8 cellular contexts compared by ENCODE assay signal in the genomic region with DNA sequence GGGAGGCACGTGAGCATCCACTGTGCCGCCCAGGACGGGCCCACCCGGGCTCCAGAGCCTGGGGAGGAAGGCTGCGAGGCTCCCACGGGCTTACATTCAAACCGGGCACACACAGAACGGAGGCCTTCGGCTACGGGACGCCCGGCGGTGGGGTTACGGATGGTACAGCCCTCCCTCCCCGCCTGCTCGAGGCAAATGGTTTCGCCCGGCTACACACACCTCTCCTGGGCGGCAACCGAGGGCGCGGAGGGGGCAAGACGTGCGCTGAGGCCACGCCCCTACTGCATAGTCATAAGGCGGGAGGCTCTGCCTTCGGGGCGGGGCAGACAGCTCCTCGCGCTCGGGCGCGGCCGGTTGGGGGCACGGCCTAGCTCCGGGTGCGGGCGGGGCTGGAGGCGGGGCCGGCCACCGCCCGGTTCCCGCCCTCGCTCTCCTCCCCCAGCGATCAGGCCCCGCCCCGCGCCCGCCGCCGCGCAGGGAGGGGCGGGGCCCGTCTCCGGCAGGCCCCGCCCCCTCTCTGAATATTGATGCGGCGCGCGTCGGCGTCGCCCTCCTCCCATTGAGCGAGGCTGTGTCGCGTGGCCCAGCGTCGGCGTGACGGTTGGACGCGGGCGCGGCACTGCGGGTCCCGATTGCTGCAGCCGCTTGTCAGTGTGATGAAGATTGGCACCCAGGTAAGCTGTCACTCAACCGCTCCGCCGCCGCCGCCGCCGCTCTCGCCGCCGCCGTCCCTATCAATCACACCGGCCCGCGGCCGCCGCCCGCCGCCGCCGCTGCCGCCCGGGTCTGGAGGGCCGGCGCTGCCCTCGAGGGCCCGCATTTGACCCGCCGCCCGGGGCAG. TPM values are rescaled to one million over a fixed set of nuclear protein-coding genes. Genes with fewer than 3 reads are reported as not detected.
DNase-seq lines count a peak whose midpoint lies in the region; ATAC-seq and TF ChIP-seq lines count a peak whose summit lies in the region.

A gene with protein sequence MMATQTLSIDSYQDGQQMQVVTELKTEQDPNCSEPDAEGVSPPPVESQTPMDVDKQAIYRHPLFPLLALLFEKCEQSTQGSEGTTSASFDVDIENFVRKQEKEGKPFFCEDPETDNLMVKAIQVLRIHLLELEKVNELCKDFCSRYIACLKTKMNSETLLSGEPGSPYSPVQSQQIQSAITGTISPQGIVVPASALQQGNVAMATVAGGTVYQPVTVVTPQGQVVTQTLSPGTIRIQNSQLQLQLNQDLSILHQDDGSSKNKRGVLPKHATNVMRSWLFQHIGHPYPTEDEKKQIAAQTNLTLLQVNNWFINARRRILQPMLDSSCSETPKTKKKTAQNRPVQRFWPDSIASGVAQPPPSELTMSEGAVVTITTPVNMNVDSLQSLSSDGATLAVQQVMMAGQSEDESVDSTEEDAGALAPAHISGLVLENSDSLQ (plus strand): TSS at position 572 of the 841 bp plus-strand sequence. CDS start 29,820 bp downstream, outside the sequence.

- 0 to 1% (median 0%) methylated on average over 85 to 106 of the region's 106 CpGs for WGBS in adipose tissue, 3 donors
- WGBS in trophoblast cell (ENCODE audit: extremely low coverage, insufficient coverage, insufficient read length) = no CpG with 5 or more reads among the region's 106 CpGs
- WGBS in transverse colon (ENCODE audit: low coverage in 1 of 2), 2 donors = 0% methylated on average over 35 of the region's 106 CpGs; no CpG with 5 or more reads in 1 of the 2 donors

- H3K27ac ChIP-seq in adipose tissue (ENCODE audit: low read depth, low read length) (peak within 1 kb of the TSS; percentile 98), trophoblast cell (ENCODE audit: low read depth, low read length) (peak within 1 kb of the TSS; percentile 97), transverse colon (peak within 1 kb of the TSS; percentile 98 to 100 (median 100))

- peak within 1 kb of the TSS; percentile 94 for H2BK5ac ChIP-seq in trophoblast cell (ENCODE audit: low read depth, low read length, poor library complexity)

- H3K9me3 ChIP-seq in trophoblast cell (ENCODE audit: insufficient read depth, low read depth, low read length) = no peaks in the 10 kb centered on the region
- no peaks in the 10 kb centered on the region for H3K9me3 ChIP-seq in transverse colon

- H3K9ac ChIP-seq in trophoblast cell (ENCODE audit: low read length) = peak within 1 kb of the TSS; percentile 91

- no peak for TF ChIP-seq EP300 in transverse colon (IDR thresholded peaks at IDR 0.05; ENCODE audit: low read depth)

- CTCF ChIA-PET in T-cell (lab: Charles Lee) = interaction anchor here (0.7 kb wide), 2 partner anchors 1089 to 1849 kb away, joined by 3 to 4 read pairs; no protein-coding TSS in a partner anchor

- peak within 1 kb of the TSS; percentile 94 for H3K4ac ChIP-seq in trophoblast cell (ENCODE audit: low read depth, low read length)

- H3K14ac ChIP-seq in trophoblast cell (ENCODE audit: low read length) = peak within 1 kb of the TSS; percentile 95

- H3K4me2 ChIP-seq in trophoblast cell (ENCODE audit: low read length) = peak within 1 kb of the TSS; percentile 70

- H3K36me3 ChIP-seq in trophoblast cell (ENCODE audit: control insufficient read depth in 1 of 2, insufficient read depth in 2 of 2, low read length in 2 of 2) = peaks cover 0 to 3% of the 10 kb centered on the region in 2 experiments
- no peaks in the 10 kb centered on the region for H3K36me3 ChIP-seq in transverse colon

- H4K91ac ChIP-seq in trophoblast cell (ENCODE audit: low read depth, low read length) = peak within 1 kb of the TSS; percentile 93

- peaks cover 29 to 31% (median 30%) of the 10 kb centered on the region in 3 donors for H3K4me1 Mint-ChIP-seq in T-cell

- peak within 1 kb of the TSS; percentile 75 for H2AK5ac ChIP-seq in trophoblast cell (ENCODE audit: low read length)

- peak within 1 kb of the TSS; percentile 93 for H4K8ac ChIP-seq in trophoblast cell (ENCODE audit: low read depth, low read length)

- H3K36me3 Mint-ChIP-seq in T-cell = peaks cover 5% of the 10 kb centered on the region

- H3K27me3 ChIP-seq in trophoblast cell (ENCODE audit: insufficient read depth, low read length) = no peaks in the 10 kb centered on the region
- no peaks in the 10 kb centered on the region for H3K27me3 ChIP-seq in transverse colon

- H3K79me1 ChIP-seq in trophoblast cell (ENCODE audit: low read length) = peaks cover 15% of the 10 kb centered on the region

- ATAC-seq in HG02870 (IDR thresholded peaks at IDR 0.05; ENCODE audit: unreplicated experiment) (peak; percentile 84), T-cell (replicated peaks in 1 of 4) (peak; percentile 85 to 87 (median 86))

- in situ Hi-C loops in GM13976 (cut with MboI; ENCODE audit: low sequenced_read_pairs, unreplicated experiment) (no loop called here), transverse colon (cut with MboI; ENCODE audit: low pct_ligation_motif_present in 1 of 4, low pct_unique_long_range_greater_than_20kb in 1 of 4, low sequenced_read_pairs in 3 of 4) (loop anchor here in 1 of 4 donors (10.0 kb wide), 1 partner anchor 59 kb away; no protein-coding TSS in a partner anchor)

- peak; percentile 100 for DNase-seq in GM13976 (ENCODE audit: low spot score)
- DNase-seq in NCI-H146 (lab: John Stamatoyannopoulos, UW) = peak; percentile 98
- peak; percentile 97 to 100 (median 99) for DNase-seq in T-cell
- peak; percentile 100 for DNase-seq in cardiac septum (ENCODE audit: low spot score)
- DNase-seq in trophoblast cell = peak; percentile 98 to 99
- peak; percentile 99 for DNase-seq in transverse colon

- POLR2A ChIA-PET in T-cell (lab: Charles Lee) = interaction anchor here in 1 of 2 donors (0.6 to 0.7 kb wide), 3 partner anchors 80 to 1039 kb away, joined by 9 to 13 read pairs (median 10); no protein-coding TSS in a partner anchor

- H3K9me3 Mint-ChIP-seq in T-cell = no peaks in the 10 kb centered on the region

- no peak within 1 kb of the TSS for H3K23ac ChIP-seq in trophoblast cell (ENCODE audit: low read length)

- TF ChIP-seq POLR2A in transverse colon (IDR thresholded peaks at IDR 0.05) = peak; percentile 41

- intact Hi-C loops in cardiac septum (cut with DNase I) = loop anchor here (5.0 kb wide), 1 partner anchor 82 kb away; a partner anchor contains a TSS
- intact Hi-C loops in transverse colon (cut with DNase I; ENCODE audit: low total_unique reads) = no loop called here

- no peaks in the 10 kb centered on the region for H3K27me3 Mint-ChIP-seq in T-cell

- H3K79me2 ChIP-seq in trophoblast cell (ENCODE audit: control insufficient read depth, insufficient read depth, low read length, poor library complexity) = peaks cover 6% of the 10 kb centered on the region

- peak within 1 kb of the TSS; percentile 94 for H2BK120ac ChIP-seq in trophoblast cell (ENCODE audit: insufficient read depth, low read length, poor library complexity)

- no peak for TF ChIP-seq CTCF in GM13976 (IDR thresholded peaks at IDR 0.05; ENCODE audit: borderline replicate concordance, control extremely low read depth, extremely low read depth, insufficient read depth, missing control alignments)
- peak in 2 of 5 experiments; percentile 56 to 73 for TF ChIP-seq CTCF in transverse colon (IDR thresholded peaks at IDR 0.05)

- peak within 1 kb of the TSS; percentile 77 for H3K4me3 ChIP-seq in trophoblast cell (ENCODE audit: low read depth, low read length)
- peak within 1 kb of the TSS; percentile 55 to 96 (median 84) for H3K4me3 ChIP-seq in transverse colon

- peak within 1 kb of the TSS; percentile 78 for H2BK12ac ChIP-seq in trophoblast cell (ENCODE audit: low read length)

- peak within 1 kb of the TSS; percentile 87 to 88 (median 88) for H3K4me3 Mint-ChIP-seq in T-cell

- peaks cover 11 to 15% of the 10 kb centered on the region in 2 experiments for H3K4me1 ChIP-seq in trophoblast cell (ENCODE audit: control insufficient read depth in 1 of 2, insufficient read depth in 2 of 2, low read length in 2 of 2)
- H3K4me1 ChIP-seq in transverse colon = peaks cover 10 to 29% (median 17%) of the 10 kb centered on the region in 4 donors

- peak within 1 kb of the TSS; percentile 96 for H3K18ac ChIP-seq in trophoblast cell (ENCODE audit: low read length)

- peak within 1 kb of the TSS; percentile 66 for H4K12ac ChIP-seq in trophoblast cell (ENCODE audit: low read depth, low read length)

- H2AFZ ChIP-seq in trophoblast cell (ENCODE audit: insufficient read depth, low read length, poor library complexity) = peak within 1 kb of the TSS; percentile 67

- peak within 1 kb of the TSS; percentile 89 to 92 for H3K27ac Mint-ChIP-seq in T-cell

RNA-seq across cellular contexts. Expression of the gene that starts here (rescaled TPM):
- total RNA-seq in T-cell = 10 to 100 TPM; 14.4 to 21.7 (median 18.6) TPM
- polyA plus RNA-seq in adipose tissue = 1 to 10 TPM; 4.0 to 9.2 (median 7.6) TPM
- total RNA-seq in cardiac septum = 11.3 TPM
- polyA plus RNA-seq in trophoblast cell (2013) = 13.4 and 13.7 TPM in 2 replicates
- total RNA-seq in transverse colon = 100 to 1,000 TPM in 1 of 4 donors, 10 to 100 TPM in 2, 1 to 10 TPM in 1; 9.4 to 140 (median 25.1) TPM

Comparison
In these comparisons a context has a peak if more than half of its experiments do, and no peak if none do; other contexts are left out.
1. Peak in every context shown above with its lines: DNase-seq, ATAC-seq, H3K4me3 ChIP-seq and H3K27ac ChIP-seq.